ENCODE assay signal across 9 cellular contexts in the genomic region with DNA sequence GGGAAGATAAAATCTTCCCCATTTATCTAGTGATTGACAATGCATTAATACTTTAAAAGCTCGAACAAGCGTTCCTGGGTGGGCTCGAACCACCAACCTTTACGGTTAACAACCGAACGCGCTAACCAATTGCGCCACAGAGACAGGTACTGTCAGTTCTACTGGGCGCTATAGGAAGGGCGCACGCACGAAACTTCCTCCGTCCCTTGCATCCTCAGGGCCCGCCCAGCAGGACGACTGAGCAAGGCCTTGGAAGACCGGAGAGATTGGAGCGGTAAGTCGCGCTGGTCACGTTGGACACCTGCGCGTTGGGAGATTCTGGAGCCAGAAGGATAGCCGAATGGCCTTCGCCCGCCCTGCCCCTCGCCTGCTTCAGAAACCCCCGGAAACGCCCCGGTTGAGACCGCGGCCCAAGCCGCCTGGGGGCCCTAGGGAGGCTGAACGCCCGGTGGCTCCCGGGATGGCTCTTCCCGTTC. TPM values are rescaled to one million over a fixed set of nuclear protein-coding genes. Genes with fewer than 3 reads are reported as not detected.
A peak's percentile ranks its signal among the peaks of the same experiment; 100 is the strongest.
DNase-seq lines count a peak whose midpoint lies in the region; ATAC-seq and TF ChIP-seq lines count a peak whose summit lies in the region.
"Not testable (repeated sequence)": the region's sequence is repeated elsewhere in the genome, so short reads cannot be mapped to it uniquely, and the experiment has no call there.
"Had no signal": no experiment of that assay in that cellular context is flagged by ENCODE, and none has a peak within 500 bp of the region (broad histone marks: within the 10 kb centered on the region; RNA-seq: fewer than 3 reads in every experiment).

No MANE protein-coding gene starts in this region.

- not testable (repeated sequence) for TF ChIP-seq CTCF in BE2C (IDR thresholded peaks at IDR 0.05; ENCODE audit: low read depth, low read length); epithelial cell of esophagus (IDR thresholded peaks at IDR 0.05; ENCODE audit: insufficient read depth, low read depth, low read length, missing control alignments)
- TF ChIP-seq CTCF in prostate gland (IDR thresholded peaks at IDR 0.05): peak in 1 of 4 experiments; percentile 27

- H3K27ac ChIP-seq in HUES64 (ENCODE audit: low read depth, low read length): not testable (repeated sequence)
- peak overlapping the region; percentile 51 to 55 for H3K27ac ChIP-seq in prostate gland

- not testable (repeated sequence) for H3K9me3 Mint-ChIP-seq in activated naive CD4-positive, alpha-beta T cell treated with anti-CD3 and anti-CD28 coated beads, Interleukin-2, amount 50 U/mL, for 72 hours

- TF ChIP-seq POLR2A in prostate gland (IDR thresholded peaks at IDR 0.05): not testable (repeated sequence)

- intact Hi-C loops in prostate gland (cut with DNase I): not testable (repeated sequence)

- H3K27me3 ChIP-seq in BE2C; HUES64 (ENCODE audit: insufficient read depth, low read length); prostate gland (replicated peaks; ENCODE audit: insufficient read depth): not testable (repeated sequence)

- peak overlapping the region; percentile 93 to 95 for H3K27ac Mint-ChIP-seq in activated naive CD4-positive, alpha-beta T cell treated with anti-CD3 and anti-CD28 coated beads, Interleukin-2, amount 50 U/mL, for 72 hours

- not testable (repeated sequence) for H3K9me3 ChIP-seq in BE2C; HUES64 (ENCODE audit: insufficient read depth, low read depth, low read length); prostate gland

- WGBS in HUES64: 3% methylated on average over 26 of the region's 36 CpGs
- WGBS in prostate gland: 0% methylated on average over 6 of the region's 36 CpGs

- H3K36me3 Mint-ChIP-seq in activated naive CD4-positive, alpha-beta T cell treated with anti-CD3 and anti-CD28 coated beads, Interleukin-2, amount 50 U/mL, for 72 hours: not testable (repeated sequence)

- not testable (repeated sequence) for H3K9ac ChIP-seq in HUES64 (ENCODE audit: low read depth, low read length)

- peak; percentile 46 for DNase-seq in BE2C
- DNase-seq in activated CD4-positive, alpha-beta T cell treated with anti-CD3 and anti-CD28 coated beads for 24 hours (ENCODE audit: low read depth in 2 of 2): peak; percentile 53 to 63
- DNase-seq in activated naive CD4-positive, alpha-beta T cell treated with anti-CD3 and anti-CD28 coated beads, Interleukin-2, amount 50 U/mL, for 72 hours (ENCODE audit: low spot score in 2 of 2): peak; percentile 56 to 77
- peak; percentile 70 for DNase-seq in epithelial cell of esophagus (ENCODE audit: low read depth)
- DNase-seq in kidney tubule cell (ENCODE audit: low spot score): peak; percentile 80
- peak; percentile 7 for DNase-seq in prostate gland (ENCODE audit: low spot score)
- DNase-seq in stimulated activated CD8-positive, alpha-beta memory T cell treated with anti-CD3 and anti-CD28 coated beads, Interleukin-2, amount 100 ng/mL, for 48 hours (ENCODE audit: low read depth in 2 of 2): peak; percentile 32 to 55

- peak in 1 of 2 donors; percentile 24 for ATAC-seq in activated naive CD4-positive, alpha-beta T cell treated with anti-CD3 and anti-CD28 coated beads, Interleukin-2, amount 50 U/mL, for 72 hours

- H3K36me3 ChIP-seq in BE2C; HUES64 (ENCODE audit: insufficient read depth, low read length); prostate gland: not testable (repeated sequence)

- H3K4me3 ChIP-seq in BE2C (ENCODE audit: low read depth, low read length): peak overlapping the region; percentile 21
- H3K4me3 ChIP-seq in HUES64 (ENCODE audit: low read length): peak overlapping the region; percentile 56
- peak overlapping the region; percentile 35 for H3K4me3 ChIP-seq in epithelial cell of esophagus (ENCODE audit: low read length)
- H3K4me3 ChIP-seq in prostate gland: peak overlapping the region; percentile 21 to 27

- not testable (repeated sequence) for H3K4me1 ChIP-seq in BE2C; HUES64 (ENCODE audit: insufficient read depth, low read length); prostate gland (replicated peaks)

RNA-seq across cellular contexts. Expression of a gene that starts 25.3 kb away (rescaled TPM):
- polyA plus RNA-seq in BE2C (2012; ENCODE audit: insufficient read depth, insufficient read length, low read depth): not detected
- polyA plus RNA-seq in HUES64 (2013, experiment 1 of 2): not detected
- polyA plus RNA-seq in HUES64 (2013, experiment 2 of 2): not detected
- not detected for total RNA-seq in activated naive CD4-positive, alpha-beta T cell treated with anti-CD3 and anti-CD28 coated beads, Interleukin-2, amount 50 U/mL, for 72 hours
- not detected for total RNA-seq in prostate gland
- total RNA-seq: subcutaneous adipose tissue had no signal

Comparison
In these comparisons a context has a peak if more than half of its experiments do, and no peak if none do; other contexts are left out.
1. DNase-seq: peak in every context shown above with its lines; median percentile 80 in kidney tubule cell; 70 in epithelial cell of esophagus; 66 in activated naive CD4-positive, alpha-beta T cell treated with anti-CD3 and anti-CD28 coated beads, Interleukin-2, amount 50 U/mL, for 72 hours; 58 in activated CD4-positive, alpha-beta T cell treated with anti-CD3 and anti-CD28 coated beads for 24 hours; 46 in BE2C; 44 in stimulated activated CD8-positive, alpha-beta memory T cell treated with anti-CD3 and anti-CD28 coated beads, Interleukin-2, amount 100 ng/mL, for 48 hours; 7 in prostate gland.